23 cellular contexts compared by ENCODE assay signal in genomic region chr2:150584081-150584480, GRCh38.
"Had no signal": no experiment of that assay in that cellular context is flagged by ENCODE, and none has a peak within 500 bp of the region (broad histone marks: within the 10 kb centered on the region; RNA-seq: fewer than 3 reads in every experiment).

No MANE protein-coding gene starts in this region.

- H3K36me3 Mint-ChIP-seq: naive thymus-derived CD8-positive, alpha-beta T cell; stimulated activated memory B cell treated with anti-CD40 and anti-IgM and Interleukin-4, amounts not matched to agents 10 μg/mL and 1 μg/mL and 100 μg/mL, for 72 hours had no signal

- H3K9me3 ChIP-seq: psoas muscle, sigmoid colon, upper lobe of right lung, uterus had no signal

- H3K27ac Mint-ChIP-seq: naive thymus-derived CD8-positive, alpha-beta T cell; stimulated activated memory B cell treated with anti-CD40 and anti-IgM and Interleukin-4, amounts not matched to agents 10 μg/mL and 1 μg/mL and 100 μg/mL, for 72 hours had no signal

- H3K36me3 ChIP-seq: esophagus squamous epithelium, left lung, sigmoid colon, thoracic aorta, tibial nerve, upper lobe of right lung, uterus had no signal

- H3K27me3 Mint-ChIP-seq: stimulated activated memory B cell treated with anti-CD40 and anti-IgM and Interleukin-4, amounts not matched to agents 10 μg/mL and 1 μg/mL and 100 μg/mL, for 72 hours had no signal

- H3K27me3 ChIP-seq: dorsolateral prefrontal cortex, esophagus squamous epithelium, left lung, sigmoid colon, tibial nerve, upper lobe of right lung, uterus had no signal

- H3K4me3 Mint-ChIP-seq: naive thymus-derived CD8-positive, alpha-beta T cell; nephron progenitor cell; stimulated activated memory B cell treated with anti-CD40 and anti-IgM and Interleukin-4, amounts not matched to agents 10 μg/mL and 1 μg/mL and 100 μg/mL, for 72 hours had no signal

- ATAC-seq: left cardiac atrium; left lung; naive thymus-derived CD8-positive, alpha-beta T cell; psoas muscle; right cardiac atrium; stimulated activated memory B cell treated with anti-CD40 and anti-IgM and Interleukin-4, amounts not matched to agents 10 μg/mL and 1 μg/mL and 100 μg/mL, for 72 hours; stimulated activated naive CD8-positive, alpha-beta T cell treated with anti-CD3 and anti-CD28 coated beads, Interleukin-15, Interleukin-2, amounts not matched to agents 100 U/mL and 50 U/mL, for 24 hours; upper lobe of right lung had no signal

- H3K4me3 ChIP-seq: dorsolateral prefrontal cortex, esophagus squamous epithelium, left lung, psoas muscle, sigmoid colon, thoracic aorta, tibial nerve, upper lobe of right lung, uterus had no signal

- DNase-seq: dorsolateral prefrontal cortex; effector CD4-positive, alpha-beta T cell; esophagus squamous epithelium; kidney; left cardiac atrium; left lung; mesendoderm; midbrain; naive thymus-derived CD8-positive, alpha-beta T cell; nephron progenitor cell; nucleus accumbens; psoas muscle; right cardiac atrium; sigmoid colon; stimulated activated CD4-positive, alpha-beta T cell treated with anti-CD3 and anti-CD28 coated beads, Interleukin-4, amount 100 ng/mL, for 4 hours; stimulated activated naive CD8-positive, alpha-beta T cell treated with anti-CD3 and anti-CD28 coated beads, Interleukin-15, Interleukin-2, amounts not matched to agents 100 U/mL and 50 U/mL, for 24 hours; upper lobe of right lung; uterus had no signal

- H3K4me1 Mint-ChIP-seq: naive thymus-derived CD8-positive, alpha-beta T cell; stimulated activated memory B cell treated with anti-CD40 and anti-IgM and Interleukin-4, amounts not matched to agents 10 μg/mL and 1 μg/mL and 100 μg/mL, for 72 hours had no signal

- H3K4me1 ChIP-seq: left lung, psoas muscle, uterus had no signal

- H3K27ac ChIP-seq: dorsolateral prefrontal cortex, esophagus squamous epithelium, left lung, psoas muscle, sigmoid colon, thoracic aorta, tibial nerve, upper lobe of right lung, uterus had no signal

- FAIRE-seq: colon, frontal cortex, kidney had no signal
